29 cellular contexts compared by ENCODE assay signal in the genomic region with DNA sequence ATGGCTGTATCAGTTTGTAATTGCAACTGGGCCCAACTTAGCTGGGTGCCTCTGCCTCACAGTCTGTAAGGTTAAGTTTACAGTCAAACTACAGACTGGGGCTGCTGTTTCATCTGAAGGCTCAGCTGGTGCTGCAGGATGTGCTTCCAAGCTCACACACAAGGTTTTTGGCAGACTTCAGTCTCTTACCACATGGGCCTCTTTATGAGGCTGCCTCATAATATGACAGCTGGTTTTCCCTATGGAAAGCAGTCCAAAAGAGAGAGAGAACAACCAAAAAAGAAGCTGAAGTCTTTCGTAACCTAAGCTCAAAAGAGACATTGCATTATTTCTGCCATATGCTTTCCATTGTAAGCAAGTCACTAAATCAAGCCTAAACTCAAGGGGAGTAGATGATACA.
"Had no signal": no experiment of that assay in that cellular context is flagged by ENCODE, and none has a peak within 500 bp of the region (broad histone marks: within the 10 kb centered on the region; RNA-seq: fewer than 3 reads in every experiment).

No MANE protein-coding gene starts in this region.

- H3K9me3 Mint-ChIP-seq: activated CD4-positive, alpha-beta T cell treated with anti-CD3 and anti-CD28 coated beads, Interleukin-2, amount 10 ng/mL, durations not matched to agents 24 days and 14 days had no signal

- H3K4me3 Mint-ChIP-seq: activated CD4-positive, alpha-beta memory T cell treated with anti-CD3 and anti-CD28 coated beads for 36 hours; activated CD4-positive, alpha-beta T cell treated with anti-CD3 and anti-CD28 coated beads, Interleukin-2, amount 10 ng/mL, durations not matched to agents 24 days and 14 days; activated T-cell treated with anti-CD3 and anti-CD28 coated beads, Interleukin-2, amount 50 U/mL, for 4 hours; activated T-helper 17 cell treated with anti-CD3 and anti-CD28 coated beads, Interleukin-2, amount 50 U/mL, for 72 hours; natural killer cell treated with Interleukin-12 subunit alpha and Interleukin-12 subunit beta and Interleukin-15 and Interleukin-18, amount 100 ng/mL, for 72 hours; T-helper 17 cell had no signal

- DNase-seq: activated CD4-positive, alpha-beta memory T cell treated with anti-CD3 and anti-CD28 coated beads for 36 hours; activated CD4-positive, alpha-beta T cell treated with anti-CD3 and anti-CD28 coated beads, Interleukin-2, amount 10 ng/mL, durations not matched to agents 24 days and 14 days; activated CD4-positive, CD25-positive, alpha-beta regulatory T cell treated with anti-CD3 and anti-CD28 coated beads, Interleukin-2, amount 50 U/mL, for 72 hours; activated CD8-positive, alpha-beta memory T cell treated with anti-CD3 and anti-CD28 coated beads, Interleukin-2, amount 50 U/mL, for 4 hours; activated gamma-delta T cell treated with Interleukin-2 at 50 U/mL for 16 hours; activated naive CD4-positive, alpha-beta T cell treated with anti-CD3 and anti-CD28 coated beads, Interleukin-2, amount 50 U/mL, for 16 hours; activated T-cell treated with anti-CD3 and anti-CD28 coated beads, Interleukin-2, amount 50 U/mL, for 4 hours; amygdala; dermis blood vessel endothelial cell; effector CD4-positive, alpha-beta T cell; esophagus squamous epithelium; left ventricle myocardium inferior; right cardiac atrium; stimulated activated CD4-positive, alpha-beta T cell treated with anti-CD3 and anti-CD28 coated beads, Interleukin-12 subunit alpha, Interleukin-12 subunit beta, amount 100 ng/mL, for 4 hours; stimulated activated CD4-positive, alpha-beta T cell treated with anti-CD3 and anti-CD28 coated beads, Interleukin-4, amount 100 ng/mL, for 1 hour; stimulated activated naive CD8-positive, alpha-beta T cell treated with anti-CD3 and anti-CD28 coated beads, Interleukin-15, Interleukin-2, amounts not matched to agents 100 U/mL and 50 U/mL, for 24 hours; T-helper 17 cell; T1000; testis; transverse colon had no signal

- H3K9me3 ChIP-seq: testis, transverse colon had no signal

- H3K27ac ChIP-seq: breast epithelium, epithelial cell of prostate, esophagus squamous epithelium, left ventricle myocardium inferior, skin epidermis, testis, transverse colon had no signal

- H3K4me3 ChIP-seq: breast epithelium, esophagus squamous epithelium, left ventricle myocardium inferior, lung, skin epidermis, testis, transverse colon had no signal

- H3K4me1 Mint-ChIP-seq: activated CD4-positive, alpha-beta T cell treated with anti-CD3 and anti-CD28 coated beads, Interleukin-2, amount 10 ng/mL, durations not matched to agents 24 days and 14 days; activated T-helper 17 cell treated with anti-CD3 and anti-CD28 coated beads, Interleukin-2, amount 50 U/mL, for 72 hours; T-helper 17 cell had no signal

- H3K27ac Mint-ChIP-seq: activated CD4-positive, alpha-beta memory T cell treated with anti-CD3 and anti-CD28 coated beads for 36 hours; activated CD4-positive, alpha-beta T cell treated with anti-CD3 and anti-CD28 coated beads, Interleukin-2, amount 10 ng/mL, durations not matched to agents 24 days and 14 days; activated T-helper 17 cell treated with anti-CD3 and anti-CD28 coated beads, Interleukin-2, amount 50 U/mL, for 72 hours; natural killer cell treated with Interleukin-12 subunit alpha and Interleukin-12 subunit beta and Interleukin-15 and Interleukin-18, amount 100 ng/mL, for 72 hours; T-helper 17 cell had no signal

- H3K4me1 ChIP-seq: breast epithelium, esophagus squamous epithelium, testis, transverse colon had no signal

- H3K27me3 Mint-ChIP-seq: activated CD4-positive, alpha-beta T cell treated with anti-CD3 and anti-CD28 coated beads, Interleukin-2, amount 10 ng/mL, durations not matched to agents 24 days and 14 days had no signal

- H3K36me3 ChIP-seq: breast epithelium, esophagus squamous epithelium, left ventricle myocardium inferior, transverse colon had no signal

- ATAC-seq: activated T-cell treated with anti-CD3 and anti-CD28 coated beads, Interleukin-2, amount 50 U/mL, for 4 hours; activated T-helper 17 cell treated with anti-CD3 and anti-CD28 coated beads, Interleukin-2, amount 50 U/mL, for 72 hours; natural killer cell treated with Interleukin-12 subunit alpha and Interleukin-12 subunit beta and Interleukin-15 and Interleukin-18, amount 100 ng/mL, for 72 hours; right cardiac atrium; stimulated activated naive CD8-positive, alpha-beta T cell treated with anti-CD3 and anti-CD28 coated beads, Interleukin-15, Interleukin-2, amounts not matched to agents 100 U/mL and 50 U/mL, for 24 hours; T-helper 17 cell had no signal

- FAIRE-seq: colon, endometrium, frontal cortex had no signal

- H3K36me3 Mint-ChIP-seq: activated CD4-positive, alpha-beta memory T cell treated with anti-CD3 and anti-CD28 coated beads for 36 hours; natural killer cell treated with Interleukin-12 subunit alpha and Interleukin-12 subunit beta and Interleukin-15 and Interleukin-18, amount 100 ng/mL, for 72 hours had no signal

- H3K27me3 ChIP-seq: breast epithelium, esophagus squamous epithelium, testis, transverse colon had no signal
